In the genomic region with DNA sequence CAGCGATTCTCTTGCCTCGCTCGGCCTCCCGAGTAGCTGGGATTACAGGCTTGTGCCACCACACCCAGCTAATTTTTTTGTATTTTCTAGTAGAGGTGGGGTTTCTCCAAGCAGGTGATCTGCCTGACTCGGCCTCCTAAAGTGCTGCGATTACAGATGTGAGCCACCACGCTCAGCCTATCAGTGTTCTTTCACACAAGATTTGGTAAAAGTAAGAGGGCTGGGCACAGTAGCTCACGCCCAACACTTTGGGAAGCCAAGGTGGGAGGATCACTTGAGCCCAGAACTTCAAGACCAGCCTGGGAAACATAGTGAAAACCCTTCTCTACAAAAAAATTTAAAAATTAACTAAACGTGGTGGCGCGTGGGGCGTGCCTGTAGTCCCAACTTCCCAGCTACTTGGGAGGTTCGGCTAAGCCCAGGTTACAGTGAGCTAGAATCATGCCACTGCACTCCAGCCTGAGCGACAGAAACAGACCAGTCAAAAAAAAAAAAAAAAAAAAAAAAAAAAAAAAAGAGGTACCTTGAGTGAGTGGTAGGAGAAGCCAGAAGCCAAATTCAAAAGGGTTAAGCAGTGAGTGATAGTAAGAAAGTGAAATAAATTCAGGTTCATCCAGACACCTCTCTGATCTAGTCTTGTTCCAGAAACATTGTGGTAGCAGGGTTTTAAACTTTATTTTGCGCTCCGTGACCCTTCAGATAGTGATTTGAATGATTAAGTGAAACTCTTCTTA, we compare ENCODE assay signal across 8 cellular contexts. TPM values are rescaled to one million over a fixed set of nuclear protein-coding genes. Genes with fewer than 3 reads are reported as not detected.
DNase-seq lines count a peak whose midpoint lies in the region; ATAC-seq and TF ChIP-seq lines count a peak whose summit lies in the region.

No MANE protein-coding gene starts in this region.

- no peaks in the 10 kb centered on the region; the same call in 1 of the 2 replicates for H4K20me1 ChIP-seq in Karpas-422 (ENCODE audit: insufficient read depth, low read depth, low read length)

- no peaks in the 10 kb centered on the region for H3K27me3 Mint-ChIP-seq in naive thymus-derived CD4-positive, alpha-beta T cell

- no peaks in the 10 kb centered on the region for H3K9me2 ChIP-seq in Karpas-422 (replicated peaks; ENCODE audit: insufficient read depth, low read length)

- H2AFZ ChIP-seq in Karpas-422 (ENCODE audit: low read length), result peak overlapping the region; percentile 4; the same call in 1 of the 2 replicates

- peaks cover 9 to 32% (median 29%) of the 10 kb centered on the region in 7 donors for H3K4me1 Mint-ChIP-seq in naive thymus-derived CD4-positive, alpha-beta T cell

- no peak for ATAC-seq in naive thymus-derived CD4-positive, alpha-beta T cell
- no peak for ATAC-seq in HG02938 (IDR thresholded peaks at IDR 0.05; ENCODE audit: unreplicated experiment)
- no peak for ATAC-seq in GM18861 (IDR thresholded peaks at IDR 0.05; ENCODE audit: unreplicated experiment)
- no peak for ATAC-seq in GM19455 (IDR thresholded peaks at IDR 0.05; ENCODE audit: unreplicated experiment)

- peaks cover 10% of the 10 kb centered on the region; the same call in 1 of the 2 replicates for H3K36me3 ChIP-seq in Karpas-422 (ENCODE audit: insufficient read depth, low read length)
- peaks cover 0 to 14% (median 4%) of the 10 kb centered on the region in 3 experiments for H3K36me3 ChIP-seq in naive thymus-derived CD4-positive, alpha-beta T cell (ENCODE audit: control insufficient read depth in 2 of 3, insufficient read depth in 3 of 3, low read length in 3 of 3)

- peak overlapping the region; percentile 92 for H3K4me2 ChIP-seq in Karpas-422 (ENCODE audit: low read depth, low read length, poor library complexity, severe bottlenecking)

- H3K9me3 ChIP-seq in AG04450 (ENCODE audit: control insufficient read depth, insufficient read depth, low read length), result no peaks in the 10 kb centered on the region; the same call in 1 of the 2 replicates
- no peaks in the 10 kb centered on the region for H3K9me3 ChIP-seq in Karpas-422 (ENCODE audit: low read length)
- H3K9me3 ChIP-seq in naive thymus-derived CD4-positive, alpha-beta T cell (ENCODE audit: control insufficient read depth in 2 of 3, low read length in 3 of 3), result no peaks in the 10 kb centered on the region

- H3K27me3 ChIP-seq in AG04450 (ENCODE audit: control insufficient read depth, insufficient read depth, low read length) (no peaks in the 10 kb centered on the region), Karpas-422 (ENCODE audit: low read length) (no peaks in the 10 kb centered on the region)
- no peaks in the 10 kb centered on the region for H3K27me3 ChIP-seq in naive thymus-derived CD4-positive, alpha-beta T cell (ENCODE audit: control insufficient read depth in 2 of 2, insufficient read depth in 2 of 2, low read length in 2 of 2)

- TF ChIP-seq CTCF in AG04450 (IDR thresholded peaks at IDR 0.05; ENCODE audit: low read depth, low read length), result no peak
- no peak for TF ChIP-seq CTCF in coronary artery (IDR thresholded peaks at IDR 0.05)

- H3K27ac ChIP-seq in AG04450 (ENCODE audit: low read depth, low read length), result peak overlapping the region; percentile 89
- peak overlapping the region; percentile 83 for H3K27ac ChIP-seq in Karpas-422 (ENCODE audit: low read length)
- H3K27ac ChIP-seq in coronary artery, result peak overlapping the region; percentile 78 to 92
- H3K27ac ChIP-seq in naive thymus-derived CD4-positive, alpha-beta T cell (ENCODE audit: low read depth, low read length), result peak overlapping the region; percentile 91

- peaks cover 24% of the 10 kb centered on the region for H3K4me1 ChIP-seq in Karpas-422 (ENCODE audit: low read length)
- peaks cover 14 to 19% of the 10 kb centered on the region in 2 donors for H3K4me1 ChIP-seq in naive thymus-derived CD4-positive, alpha-beta T cell (ENCODE audit: control insufficient read depth in 2 of 2, insufficient read depth in 2 of 2, low read length in 2 of 2)

- intact Hi-C loops in naive thymus-derived CD4-positive, alpha-beta T cell (cut with micrococcal nuclease), result loop anchor here (1.0 kb wide), 7 partner anchors 7 to 116 kb away; a partner anchor contains a TSS

- H3K4me3 Mint-ChIP-seq in naive thymus-derived CD4-positive, alpha-beta T cell, result peak overlapping the region; percentile 88 to 99 (median 98)

- peaks cover 0 to 7% (median 0%) of the 10 kb centered on the region in 11 donors for H3K9me3 Mint-ChIP-seq in naive thymus-derived CD4-positive, alpha-beta T cell

- H3K36me3 Mint-ChIP-seq in naive thymus-derived CD4-positive, alpha-beta T cell, result peaks cover 0 to 24% (median 9%) of the 10 kb centered on the region in 5 donors

- POLR2A ChIA-PET in AG04450 (lab: Yijun Ruan, JAX), result interaction anchor here (2.9 kb wide), 1 partner anchor 13 kb away, joined by 13 read pairs; a partner anchor contains a TSS
- POLR2A ChIA-PET in naive thymus-derived CD4-positive, alpha-beta T cell (lab: Charles Lee), result interaction anchor here (0.9 to 6.6 kb wide), 3 partner anchors 11 to 56 kb away, joined by 3 to 177 read pairs (median 80); a partner anchor contains a TSS

- H3K27ac Mint-ChIP-seq in naive thymus-derived CD4-positive, alpha-beta T cell, result peak overlapping the region; percentile 94 to 99 (median 98)

- DNase-seq in AG04450 (ENCODE audit: low read depth, low spot score) (no peak), Karpas-422 (peak; percentile 77), coronary artery (ENCODE audit: low spot score) (no peak), midbrain (lab: John Stamatoyannopoulos, UW) (no peak)
- no peak for DNase-seq in naive thymus-derived CD4-positive, alpha-beta T cell

- H3K4me3 ChIP-seq in AG04450 (ENCODE audit: low read depth, low read length) (peak overlapping the region; percentile 89), Karpas-422 (ENCODE audit: low read length) (peak overlapping the region; percentile 71), coronary artery (peak overlapping the region; percentile 81)
- peak overlapping the region; percentile 89 for H3K4me3 ChIP-seq in naive thymus-derived CD4-positive, alpha-beta T cell (ENCODE audit: low read length)

- H3K79me2 ChIP-seq in Karpas-422 (ENCODE audit: low read length), result peaks cover 9% of the 10 kb centered on the region

- CTCF ChIA-PET in AG04450 (lab: Charles Lee), result interaction anchor here (0.6 to 1.4 kb wide), 3 partner anchors 12 to 118 kb away, joined by 3 to 5 read pairs (median 4); a partner anchor contains a TSS
- CTCF ChIA-PET in naive thymus-derived CD4-positive, alpha-beta T cell (lab: Charles Lee), result no interaction called here

- H3K9ac ChIP-seq in Karpas-422 (ENCODE audit: low read length), result peak overlapping the region; percentile 76

RNA-seq across cellular contexts. Expression of a gene that starts 1.0 kb away (rescaled TPM):
- polyA plus RNA-seq in AG04450 (2011; rRNA removed), result 25.9 and 32.8 TPM in 2 replicates
- polyA minus RNA-seq in AG04450 (2011; rRNA and poly(A)+ RNA removed), result 15.9 and 20.3 TPM in 2 replicates
- 91.4 and 144 TPM in 2 replicates for total RNA-seq in Karpas-422 (2014; rRNA removed; shearing (Covaris generic); ENCODE audit: low replicate concordance)
- 100 to 1,000 TPM in 2 of 5 experiments, 10 to 100 TPM in 3; 45.7 to 108 (median 94.5) TPM for total RNA-seq in naive thymus-derived CD4-positive, alpha-beta T cell
- 100 to 1,000 TPM; 138 to 175 TPM for polyA plus RNA-seq in naive thymus-derived CD4-positive, alpha-beta T cell

RNA-seq across cellular contexts. Expression of a gene that starts 6.3 kb away (rescaled TPM):
- polyA plus RNA-seq in AG04450 (2011; rRNA removed), result 32.8 and 38.0 TPM in 2 replicates
- 41.8 and 50.6 TPM in 2 replicates for polyA minus RNA-seq in AG04450 (2011; rRNA and poly(A)+ RNA removed)
- total RNA-seq in Karpas-422 (2014; rRNA removed; shearing (Covaris generic); ENCODE audit: low replicate concordance), result 69.1 and 95.6 TPM in 2 replicates
- total RNA-seq in naive thymus-derived CD4-positive, alpha-beta T cell, result 10 to 100 TPM; 61.0 to 88.5 (median 74.3) TPM
- 10 to 100 TPM; 31.2 to 40.7 TPM for polyA plus RNA-seq in naive thymus-derived CD4-positive, alpha-beta T cell

RNA-seq across cellular contexts. Expression of a gene that starts 11.3 kb away (rescaled TPM):
- polyA plus RNA-seq in AG04450 (2011; rRNA removed), result 4.5 and 4.6 TPM in 2 replicates
- polyA minus RNA-seq in AG04450 (2011; rRNA and poly(A)+ RNA removed), result 21.2 and 25.0 TPM in 2 replicates
- 47.7 and 50.5 TPM in 2 replicates for total RNA-seq in Karpas-422 (2014; rRNA removed; shearing (Covaris generic); ENCODE audit: low replicate concordance)
- total RNA-seq in naive thymus-derived CD4-positive, alpha-beta T cell, result 10 to 100 TPM; 21.4 to 75.2 (median 33.8) TPM
- 10 to 100 TPM; 13.1 to 23.9 TPM for polyA plus RNA-seq in naive thymus-derived CD4-positive, alpha-beta T cell

RNA-seq across cellular contexts. Expression of a gene that starts 11.4 kb away (rescaled TPM):
- 16.4 and 17.7 TPM in 2 replicates for polyA plus RNA-seq in AG04450 (2011; rRNA removed)
- 18.3 TPM in 2 replicates for polyA minus RNA-seq in AG04450 (2011; rRNA and poly(A)+ RNA removed)
- 47.5 and 54.9 TPM in 2 replicates for total RNA-seq in Karpas-422 (2014; rRNA removed; shearing (Covaris generic); ENCODE audit: low replicate concordance)
- total RNA-seq in naive thymus-derived CD4-positive, alpha-beta T cell, result 10 to 100 TPM; 35.5 to 50.4 (median 43.6) TPM
- polyA plus RNA-seq in naive thymus-derived CD4-positive, alpha-beta T cell, result 10 to 100 TPM; 19.8 to 24.5 TPM

RNA-seq across cellular contexts. Expression of a gene that starts 13.3 kb away (rescaled TPM):
- polyA plus RNA-seq in AG04450 (2011; rRNA removed), result 56.0 and 68.5 TPM in 2 replicates
- 24.0 and 41.9 TPM in 2 replicates for polyA minus RNA-seq in AG04450 (2011; rRNA and poly(A)+ RNA removed)
- 124 and 149 TPM in 2 replicates for total RNA-seq in Karpas-422 (2014; rRNA removed; shearing (Covaris generic); ENCODE audit: low replicate concordance)
- total RNA-seq in naive thymus-derived CD4-positive, alpha-beta T cell, result 100 to 1,000 TPM in 2 of 5 experiments, 10 to 100 TPM in 3; 53.6 to 127 (median 85.4) TPM
- polyA plus RNA-seq in naive thymus-derived CD4-positive, alpha-beta T cell, result 10 to 100 TPM; 33.3 to 45.4 TPM
